25 cellular contexts compared by ENCODE assay signal in genomic region chr12:26374934-26375333, GRCh38.
DNase-seq lines count a peak whose midpoint lies in the region; ATAC-seq and TF ChIP-seq lines count a peak whose summit lies in the region.
"Had no signal": no experiment of that assay in that cellular context is flagged by ENCODE, and none has a peak within 500 bp of the region (broad histone marks: within the 10 kb centered on the region; RNA-seq: fewer than 3 reads in every experiment).

No MANE protein-coding gene starts in this region.

- H3K9me3 ChIP-seq in Caco-2, result no peaks in the 10 kb centered on the region
- H3K9me3 ChIP-seq: ascending aorta, prostate gland had no signal

- ATAC-seq in activated T-cell treated with anti-CD3 and anti-CD28 coated beads, Interleukin-2, amount 50 U/mL, for 4 hours, result no peak
- no peak for ATAC-seq in activated CD8-positive, alpha-beta T cell treated with anti-CD3 and anti-CD28 coated beads for 36 hours

- intact Hi-C loops in activated CD8-positive, alpha-beta T cell treated with anti-CD3 and anti-CD28 coated beads for 36 hours (cut with micrococcal nuclease), result no loop called here
- intact Hi-C loops in Caco-2 (cut with micrococcal nuclease; ENCODE audit: unreplicated experiment), result loop anchor here (5.0 kb wide), 1 partner anchor 277 kb away; no protein-coding TSS in a partner anchor

- peaks cover 24% of the 10 kb centered on the region for H3K36me3 Mint-ChIP-seq in activated T-cell treated with anti-CD3 and anti-CD28 coated beads, Interleukin-2, amount 50 U/mL, for 4 hours (ENCODE audit: insufficient read depth)
- no peaks in the 10 kb centered on the region for H3K36me3 Mint-ChIP-seq in activated CD8-positive, alpha-beta T cell treated with anti-CD3 and anti-CD28 coated beads for 36 hours (ENCODE audit: low read depth)
- peaks cover 6% of the 10 kb centered on the region for H3K36me3 Mint-ChIP-seq in Caco-2 (ENCODE audit: insufficient read depth, unreplicated experiment)

- H3K4me1 Mint-ChIP-seq in activated T-cell treated with anti-CD3 and anti-CD28 coated beads, Interleukin-2, amount 50 U/mL, for 4 hours (ENCODE audit: low read depth), result no peaks in the 10 kb centered on the region
- no peaks in the 10 kb centered on the region for H3K4me1 Mint-ChIP-seq in activated CD8-positive, alpha-beta T cell treated with anti-CD3 and anti-CD28 coated beads for 36 hours (ENCODE audit: low read depth)
- H3K4me1 Mint-ChIP-seq in Caco-2 (ENCODE audit: low read depth, unreplicated experiment), result no peaks in the 10 kb centered on the region
- H3K4me1 Mint-ChIP-seq: activated naive CD4-positive, alpha-beta T cell treated with anti-CD3 and anti-CD28 coated beads, Interleukin-2, amount 50 U/mL, for 24 hours; CD4-positive, alpha-beta memory T cell had no signal

- CTCF ChIA-PET in activated CD8-positive, alpha-beta T cell treated with anti-CD3 and anti-CD28 coated beads for 36 hours (lab: Charles Lee), result interaction anchor here (1.3 kb wide), 1 partner anchor 15 kb away, joined by 3 read pairs; no protein-coding TSS in a partner anchor
- CTCF ChIA-PET in Caco-2 (lab: Charles Lee), result no interaction called here

- POLR2A ChIA-PET in activated CD8-positive, alpha-beta T cell treated with anti-CD3 and anti-CD28 coated beads for 36 hours (lab: Charles Lee), result no interaction called here
- POLR2A ChIA-PET in Caco-2 (lab: Charles Lee), result no interaction called here

- in situ Hi-C loops in astrocyte of the spinal cord (cut with HindIII; ENCODE audit: low sequenced_read_pairs), result no loop called here

- H3K9me3 Mint-ChIP-seq in activated T-cell treated with anti-CD3 and anti-CD28 coated beads, Interleukin-2, amount 50 U/mL, for 4 hours, result no peaks in the 10 kb centered on the region
- no peaks in the 10 kb centered on the region for H3K9me3 Mint-ChIP-seq in activated CD8-positive, alpha-beta T cell treated with anti-CD3 and anti-CD28 coated beads for 36 hours
- H3K9me3 Mint-ChIP-seq in Caco-2 (ENCODE audit: unreplicated experiment), result no peaks in the 10 kb centered on the region
- H3K9me3 Mint-ChIP-seq: activated naive CD4-positive, alpha-beta T cell treated with anti-CD3 and anti-CD28 coated beads, Interleukin-2, amount 50 U/mL, for 24 hours; activated T-helper 1 cell treated with anti-CD3 and anti-CD28 coated beads, Interleukin-12 subunit alpha, Interleukin-12 subunit beta, Interleukin-2, Interleukin-4 antibody, amounts not matched to agents 30 ng/mL and 10 ng/mL and 1 ng/mL, durations not matched to agents 14 hours and 24 hours and 36 hours; CD4-positive, alpha-beta memory T cell had no signal

- BruUV-seq in Caco-2 (replicated peaks; lab: Mats Ljungman, UMichigan), result no TSS peak

- no peaks in the 10 kb centered on the region for H3K4me1 ChIP-seq in Caco-2
- H3K4me1 ChIP-seq: ascending aorta, prostate gland had no signal

- TF ChIP-seq CTCF in astrocyte of the spinal cord (IDR thresholded peaks at IDR 0.05; ENCODE audit: low read depth, low read length) (no peak), Caco-2 (IDR thresholded peaks at IDR 0.05; ENCODE audit: insufficient read depth in 1 of 2, low read depth in 1 of 2, low read length in 1 of 2, severe bottlenecking in 1 of 2, unreplicated experiment in 1 of 2) (no peak)
- no peak for TF ChIP-seq CTCF in activated CD8-positive, alpha-beta T cell treated with anti-CD3 and anti-CD28 coated beads for 36 hours (IDR thresholded peaks at IDR 0.05)

- no peaks in the 10 kb centered on the region for H3K27me3 Mint-ChIP-seq in activated T-cell treated with anti-CD3 and anti-CD28 coated beads, Interleukin-2, amount 50 U/mL, for 4 hours (ENCODE audit: low read depth)
- no peaks in the 10 kb centered on the region for H3K27me3 Mint-ChIP-seq in activated CD8-positive, alpha-beta T cell treated with anti-CD3 and anti-CD28 coated beads for 36 hours
- H3K27me3 Mint-ChIP-seq in Caco-2 (ENCODE audit: insufficient read depth, unreplicated experiment), result no peaks in the 10 kb centered on the region
- H3K27me3 Mint-ChIP-seq: activated naive CD4-positive, alpha-beta T cell treated with anti-CD3 and anti-CD28 coated beads, Interleukin-2, amount 50 U/mL, for 24 hours; CD4-positive, alpha-beta memory T cell; memory B cell had no signal

- H3K27ac Mint-ChIP-seq in activated CD8-positive, alpha-beta T cell treated with anti-CD3 and anti-CD28 coated beads for 36 hours, result no peak overlapping the region
- H3K27ac Mint-ChIP-seq in Caco-2 (ENCODE audit: unreplicated experiment), result no peak overlapping the region
- H3K27ac Mint-ChIP-seq: activated naive CD4-positive, alpha-beta T cell treated with anti-CD3 and anti-CD28 coated beads, Interleukin-2, amount 50 U/mL, for 24 hours; activated T-helper 1 cell treated with anti-CD3 and anti-CD28 coated beads, Interleukin-12 subunit alpha, Interleukin-12 subunit beta, Interleukin-2, Interleukin-4 antibody, amounts not matched to agents 30 ng/mL and 10 ng/mL and 1 ng/mL, durations not matched to agents 14 hours and 24 hours and 36 hours; CD4-positive, alpha-beta memory T cell; memory B cell had no signal

- no peaks in the 10 kb centered on the region for H3K27me3 ChIP-seq in Caco-2 (replicated peaks; ENCODE audit: control insufficient read depth, insufficient read depth, low read length)
- H3K27me3 ChIP-seq: ascending aorta had no signal

- no peaks in the 10 kb centered on the region for H3K36me3 ChIP-seq in Caco-2 (ENCODE audit: control insufficient read depth, insufficient read depth, low read length)
- H3K36me3 ChIP-seq: ascending aorta, prostate gland had no signal

- H3K4me3 ChIP-seq in astrocyte of the spinal cord (ENCODE audit: low read depth, low read length), result no peak overlapping the region
- H3K4me3 ChIP-seq in Caco-2 (ENCODE audit: low read depth, low read length), result no peak overlapping the region
- H3K4me3 ChIP-seq: ascending aorta, prostate gland, SK-N-MC had no signal

- DNase-seq in COLO829 (ENCODE audit: low spot score) (peak; percentile 58), NCI-H524 treated with DMSO at 0.1 percent for 48 hours (lab: John Stamatoyannopoulos, UW) (peak; percentile 94), astrocyte of the spinal cord (ENCODE audit: low read depth, low spot score) (peak; percentile 22), iris pigment epithelial cell (ENCODE audit: low read depth) (peak; percentile 28), Caco-2 (no peak)
- DNase-seq in activated T-cell treated with anti-CD3 and anti-CD28 coated beads, Interleukin-2, amount 50 U/mL, for 4 hours, result no peak
- DNase-seq in activated CD8-positive, alpha-beta T cell treated with anti-CD3 and anti-CD28 coated beads for 36 hours, result no peak
- no peak for DNase-seq in stimulated activated CD4-positive, alpha-beta T cell treated with anti-CD3 and anti-CD28 coated beads, Interleukin-2, amount 100 ng/mL, for 24 hours
- DNase-seq: activated CD4-positive, alpha-beta T cell treated with anti-CD3 and anti-CD28 coated beads for 48 hours; AML-193; CD4-positive, alpha-beta memory T cell; DMS53; erythroblast; GDM1; glutamatergic neuron; GOT3; KG1; kidney glomerular epithelial cell; NCI-H146 had no signal

- no peak overlapping the region for H3K4me3 Mint-ChIP-seq in activated T-cell treated with anti-CD3 and anti-CD28 coated beads, Interleukin-2, amount 50 U/mL, for 4 hours
- H3K4me3 Mint-ChIP-seq in activated CD8-positive, alpha-beta T cell treated with anti-CD3 and anti-CD28 coated beads for 36 hours, result no peak overlapping the region
- no peak overlapping the region for H3K4me3 Mint-ChIP-seq in Caco-2 (ENCODE audit: unreplicated experiment)
- H3K4me3 Mint-ChIP-seq: activated naive CD4-positive, alpha-beta T cell treated with anti-CD3 and anti-CD28 coated beads, Interleukin-2, amount 50 U/mL, for 24 hours; activated T-helper 1 cell treated with anti-CD3 and anti-CD28 coated beads, Interleukin-12 subunit alpha, Interleukin-12 subunit beta, Interleukin-2, Interleukin-4 antibody, amounts not matched to agents 30 ng/mL and 10 ng/mL and 1 ng/mL, durations not matched to agents 14 hours and 24 hours and 36 hours; CD4-positive, alpha-beta memory T cell; memory B cell had no signal

Comparison
In these comparisons a context has a peak if more than half of its experiments do, and no peak if none do; other contexts are left out.
1. DNase-seq: peak in COLO829 (single experiment), NCI-H524 treated with DMSO at 0.1 percent for 48 hours (single experiment), astrocyte of the spinal cord (single experiment) and iris pigment epithelial cell (single experiment); none in activated T-cell treated with anti-CD3 and anti-CD28 coated beads, Interleukin-2, amount 50 U/mL, for 4 hours (single experiment), activated CD8-positive, alpha-beta T cell treated with anti-CD3 and anti-CD28 coated beads for 36 hours (single experiment), stimulated activated CD4-positive, alpha-beta T cell treated with anti-CD3 and anti-CD28 coated beads, Interleukin-2, amount 100 ng/mL, for 24 hours (0 of 2) and Caco-2 (0 of 2).